10 cellular contexts compared by ENCODE assay signal in the genomic region with DNA sequence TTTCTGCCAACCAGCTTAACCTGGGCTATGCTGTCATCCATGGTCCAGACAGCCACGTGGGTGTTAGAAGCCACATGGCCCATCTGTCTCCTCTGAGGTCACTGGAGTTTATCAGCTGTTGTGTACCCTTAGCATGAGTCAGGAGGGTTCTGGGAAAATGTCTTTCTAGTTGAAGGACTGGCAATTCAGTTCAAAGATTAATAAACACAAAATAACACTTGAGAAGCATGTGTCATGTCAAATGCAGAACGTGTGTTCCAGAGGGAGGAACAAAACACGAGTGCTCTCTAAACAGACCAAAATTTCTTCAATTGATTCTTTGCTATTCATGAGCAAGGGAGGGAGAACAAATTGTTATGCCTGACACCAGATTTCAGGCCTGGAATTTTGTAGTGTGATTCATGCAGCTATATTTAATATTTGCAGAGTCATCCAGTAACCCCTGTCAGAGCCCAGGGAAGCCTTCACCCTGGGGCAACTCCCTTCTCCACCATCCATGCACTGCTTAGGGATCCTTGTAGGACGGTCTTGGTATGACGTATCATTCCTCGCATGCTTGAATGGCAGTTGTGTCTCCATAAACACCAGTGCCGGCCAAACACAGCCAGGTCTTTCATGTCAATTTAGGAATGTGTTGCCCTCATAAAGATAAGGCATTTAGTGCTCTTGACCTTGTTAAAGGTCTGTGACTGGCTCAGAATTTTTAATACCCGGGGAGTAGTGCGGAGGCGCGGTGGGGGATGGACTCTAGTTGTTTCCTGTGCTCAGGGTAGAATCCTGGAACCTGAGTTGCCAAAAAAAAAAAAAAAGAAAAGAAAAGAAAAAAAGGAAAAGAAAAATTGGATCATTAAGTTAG. TPM values are rescaled to one million over a fixed set of nuclear protein-coding genes. Genes with fewer than 3 reads are reported as not detected.
DNase-seq lines count a peak whose midpoint lies in the region; ATAC-seq and TF ChIP-seq lines count a peak whose summit lies in the region.
"Had no signal": no experiment of that assay in that cellular context is flagged by ENCODE, and none has a peak within 500 bp of the region (broad histone marks: within the 10 kb centered on the region; RNA-seq: fewer than 3 reads in every experiment).

No MANE protein-coding gene starts in this region.

- intact Hi-C loops in adrenal gland (cut with DNase I) (no loop called here), upper lobe of right lung (cut with DNase I) (no loop called here)

- TF ChIP-seq POLR2A in adrenal gland (IDR thresholded peaks at IDR 0.05) = peak in 1 of 2 donors; percentile 54

- H3K27ac ChIP-seq in adrenal gland = peak overlapping the region; percentile 70 to 94 (median 86)
- peak overlapping the region; percentile 59 for H3K27ac ChIP-seq in upper lobe of right lung
- H3K27ac ChIP-seq: C4-2B had no signal

- H3K4me3 ChIP-seq in adrenal gland (peak overlapping the region in 1 of 4 donors; percentile 13), upper lobe of right lung (peak overlapping the region; percentile 8)

- H3K4me1 ChIP-seq in adrenal gland (replicated peaks in 1 of 2) (peaks cover 11 to 25% of the 10 kb centered on the region in 2 donors), upper lobe of right lung (peaks cover 19% of the 10 kb centered on the region)

- TF ChIP-seq CTCF in adrenal gland (IDR thresholded peaks at IDR 0.05) (no peak), upper lobe of right lung (IDR thresholded peaks at IDR 0.05) (no peak)

- 17 to 26% (median 21%) methylated on average over 11 of the region's 11 CpGs for WGBS in adrenal gland, 4 donors

- ATAC-seq in upper lobe of right lung = peak; percentile 94
- ATAC-seq in GM18907 (IDR thresholded peaks at IDR 0.05; ENCODE audit: unreplicated experiment) = no peak

- H3K9me3 ChIP-seq in adrenal gland (replicated peaks in 1 of 3) = no peaks in the 10 kb centered on the region
- no peaks in the 10 kb centered on the region for H3K9me3 ChIP-seq in upper lobe of right lung

- H3K27me3 ChIP-seq in adrenal gland = no peaks in the 10 kb centered on the region
- no peaks in the 10 kb centered on the region for H3K27me3 ChIP-seq in upper lobe of right lung

- DNase-seq in NCI-H524 (lab: John Stamatoyannopoulos, UW) (peak; percentile 15 to 54), NCI-H524 treated with DMSO at 0.1 percent for 48 hours (lab: John Stamatoyannopoulos, UW) (no peak), adrenal gland (peak; percentile 70 to 93 (median 88)), kidney glomerular epithelial cell (lab: John Stamatoyannopoulos, UW) (peak; percentile 90), upper lobe of right lung (no peak), NCI-H2107 (lab: John Stamatoyannopoulos, UW) (no peak)
- DNase-seq in activated T-cell treated with anti-CD3 and anti-CD28 coated beads, Interleukin-2, amount 50 U/mL, for 1 hour = no peak
- DNase-seq: activated naive CD8-positive, alpha-beta T cell treated with anti-CD3 and anti-CD28 coated beads, Interleukin-2, amount 10 ng/mL, durations not matched to agents 7 days and 5 days had no signal

- H3K36me3 ChIP-seq in adrenal gland (replicated peaks in 1 of 2) (no peaks in the 10 kb centered on the region), upper lobe of right lung (no peaks in the 10 kb centered on the region)

RNA-seq across cellular contexts. Expression of a gene that starts 27.7 kb away (rescaled TPM):
- total RNA-seq in adrenal gland = 10 to 100 TPM; 53.0 to 92.3 (median 68.7) TPM
- polyA plus RNA-seq in adrenal gland = 10 to 100 TPM; 23.6 to 49.9 (median 26.6) TPM
- total RNA-seq in upper lobe of right lung = 70.9 TPM

Comparison
In these comparisons a context has a peak if more than half of its experiments do, and no peak if none do; other contexts are left out.
1. DNase-seq: peak in NCI-H524 (2 of 2), adrenal gland (7 of 7) and kidney glomerular epithelial cell (single experiment); none in NCI-H524 treated with DMSO at 0.1 percent for 48 hours (single experiment), upper lobe of right lung (single experiment), NCI-H2107 (single experiment) and activated T-cell treated with anti-CD3 and anti-CD28 coated beads, Interleukin-2, amount 50 U/mL, for 1 hour (single experiment).